Comparison of ENCODE assay signal across 1 cellular context in the genomic region with DNA sequence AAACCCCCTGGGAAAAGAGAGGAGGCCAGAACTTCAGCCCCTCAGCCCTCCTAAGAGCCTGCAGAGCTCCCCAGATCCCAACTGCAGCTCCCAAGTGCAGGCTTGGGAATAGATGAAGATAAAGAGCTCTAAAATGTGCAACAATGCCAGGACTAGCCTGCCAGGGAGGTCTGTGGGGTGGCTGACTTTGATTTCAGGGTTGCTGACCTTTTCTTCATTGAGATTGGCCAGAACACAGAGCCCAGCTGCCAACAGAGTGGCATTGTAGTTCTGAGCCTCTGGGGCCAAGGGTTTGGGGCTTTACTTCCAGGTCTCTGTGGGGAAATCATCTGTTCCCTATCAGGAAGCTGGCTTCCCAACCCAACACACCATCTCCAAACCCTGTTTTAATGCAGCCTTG.
TF ChIP-seq lines count a peak whose summit lies in the region.

No MANE protein-coding gene starts in this region.

TF ChIP-seq in IMR-90, 13 proteins besides CTCF, POLR2A, EP300 and RAD21 (continued from another document):
- TF ChIP-seq NFE2L2 (IDR thresholded peaks at IDR 0.05; ENCODE audit: low read depth, low read length) (no peak), MXI1 (IDR thresholded peaks at IDR 0.05; ENCODE audit: borderline replicate concordance, low read depth, low read length) (no peak), SMC3 (IDR thresholded peaks at IDR 0.05; ENCODE audit: low read depth, low read length) (no peak), MAFK (IDR thresholded peaks at IDR 0.05; ENCODE audit: low read depth, low read length) (no peak), CEBPB (IDR thresholded peaks at IDR 0.05; ENCODE audit: low read depth, low read length) (no peak)
TF ChIP-seq in IMR-90: peak in this region for 0.
